ENCODE assay signal across 8 cellular contexts in the genomic region with DNA sequence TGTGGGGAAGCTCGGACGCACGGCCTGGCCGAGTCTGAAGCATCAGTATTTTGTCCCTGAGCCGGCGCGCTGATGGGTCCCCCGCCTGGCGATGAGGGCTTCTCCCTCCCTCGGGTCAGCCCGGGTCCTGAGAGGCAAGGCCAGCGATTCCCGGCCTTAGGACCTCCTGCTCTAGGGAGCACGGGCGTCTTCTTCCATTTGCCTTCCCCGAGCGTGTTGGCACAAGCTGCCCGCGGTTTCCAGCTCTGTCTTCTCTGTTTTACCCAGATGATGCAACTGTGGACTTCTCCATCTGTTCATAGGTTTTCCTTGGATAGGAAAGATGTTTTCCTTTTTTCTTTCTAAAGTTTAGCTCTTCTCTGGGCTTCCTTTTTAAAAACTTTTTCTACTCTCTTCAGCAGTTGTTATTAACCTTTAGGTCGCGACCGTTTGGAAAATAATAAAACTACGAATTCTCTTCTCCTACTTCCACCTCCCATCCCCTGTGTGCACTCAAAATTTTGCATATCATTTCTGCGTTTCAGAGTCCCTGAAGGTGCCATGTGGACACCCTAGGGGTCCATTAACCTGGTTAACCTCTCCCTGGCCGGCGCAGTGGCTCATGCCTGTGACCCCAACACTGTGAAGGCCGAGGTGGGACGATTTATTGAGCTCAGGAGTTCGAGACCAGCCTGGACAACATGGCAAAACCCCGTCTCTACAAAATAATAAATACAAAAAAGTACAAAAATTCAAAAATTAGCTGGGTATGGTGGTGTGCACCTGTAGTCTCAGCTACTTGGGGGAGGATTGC.
DNase-seq lines count a peak whose midpoint lies in the region; ATAC-seq and TF ChIP-seq lines count a peak whose summit lies in the region.

No MANE protein-coding gene starts in this region.

- H3K27me3 ChIP-seq in mucosa of rectum (ENCODE audit: control insufficient read depth in 2 of 2, insufficient read depth in 2 of 2, low read length in 2 of 2): no peaks in the 10 kb centered on the region

- H3K9me3 ChIP-seq in mucosa of rectum (ENCODE audit: control insufficient read depth in 2 of 2, low read length in 2 of 2): no peaks in the 10 kb centered on the region

- no peak for TF ChIP-seq CTCF in choroid plexus epithelial cell (conservative IDR thresholded peaks at IDR 0.05; ENCODE audit: low read depth, low read length)

- ATAC-seq in GM19455 (IDR thresholded peaks at IDR 0.05; ENCODE audit: unreplicated experiment): no peak
- ATAC-seq in GM18498 (IDR thresholded peaks at IDR 0.05; ENCODE audit: unreplicated experiment): no peak

- H3K9ac ChIP-seq in mucosa of rectum (ENCODE audit: low read depth in 1 of 2, low read length in 2 of 2): peak overlapping the region; percentile 85 to 96

- peak overlapping the region; percentile 70 for H3K4me3 ChIP-seq in choroid plexus epithelial cell (ENCODE audit: low read depth, low read length)
- peak overlapping the region; percentile 75 to 82 for H3K4me3 ChIP-seq in mucosa of rectum (ENCODE audit: low read length in 2 of 2)

- H3K4me1 ChIP-seq in mucosa of rectum (ENCODE audit: control insufficient read depth in 2 of 2, insufficient read depth in 2 of 2, low read length in 2 of 2): peaks cover 17 to 22% of the 10 kb centered on the region in 2 donors

- H3K27ac ChIP-seq in mucosa of rectum (ENCODE audit: low read depth in 2 of 2, low read length in 2 of 2): peak overlapping the region; percentile 95 to 97

- DNase-seq in GM04503 (ENCODE audit: low read depth) (peak; percentile 55), NCI-H2171 treated with DMSO at 0.1 percent for 48 hours (lab: John Stamatoyannopoulos, UW) (peak; percentile 64), choroid plexus epithelial cell (ENCODE audit: low read depth) (no peak), kidney glomerular epithelial cell (lab: John Stamatoyannopoulos, UW) (no peak), OCI-M1 (lab: John Stamatoyannopoulos, UW) (no peak)

- H3K36me3 ChIP-seq in mucosa of rectum (ENCODE audit: control insufficient read depth in 2 of 2, insufficient read depth in 2 of 2, low read length in 2 of 2): no peaks in the 10 kb centered on the region

Comparison
In these comparisons a context has a peak if more than half of its experiments do, and no peak if none do; other contexts are left out.
1. DNase-seq: peak in GM04503 (single experiment) and NCI-H2171 treated with DMSO at 0.1 percent for 48 hours (single experiment); none in choroid plexus epithelial cell (single experiment), kidney glomerular epithelial cell (single experiment) and OCI-M1 (single experiment).